Comparison of ENCODE assay signal across 12 cellular contexts in genomic region chr12:75289678-75290200, GRCh38. TPM values are rescaled to one million over a fixed set of nuclear protein-coding genes. Genes with fewer than 3 reads are reported as not detected.
DNase-seq lines count a peak whose midpoint lies in the region; ATAC-seq, FAIRE-seq and TF ChIP-seq lines count a peak whose summit lies in the region.
"Had no signal": no experiment of that assay in that cellular context is flagged by ENCODE, and none has a peak within 500 bp of the region (broad histone marks: within the 10 kb centered on the region; RNA-seq: fewer than 3 reads in every experiment).

No MANE protein-coding gene starts in this region.

- H3K9ac ChIP-seq in HepG2 (ENCODE audit: insufficient read depth, low read depth, low read length), result no peak overlapping the region

- no peak for TF ChIP-seq RAD21 in HepG2 (CRISPR knock-in tag; IDR thresholded peaks at IDR 0.05)

- intact Hi-C loops in HepG2 (cut with micrococcal nuclease; ENCODE audit: unreplicated experiment), result loop anchor here (1.0 kb wide), 1 partner anchor 486 kb away; no protein-coding TSS in a partner anchor
- intact Hi-C loops in right lobe of liver (cut with DNase I), result no loop called here
- intact Hi-C loops in lower lobe of right lung (cut with DNase I), result no loop called here

- BruUV-seq in HepG2 (replicated peaks; lab: Mats Ljungman, UMichigan), result no TSS peak

- TF ChIP-seq POLR2A in HepG2 (IDR thresholded peaks at IDR 0.05; ENCODE audit: insufficient read depth in 1 of 2, low read depth in 2 of 2, low read length in 2 of 2) (no peak), right lobe of liver (IDR thresholded peaks at IDR 0.05) (no peak)

- POLR2A ChIA-PET in HepG2 (lab: Yijun Ruan, JAX), result no interaction called here

- DNase-seq in HepG2 (ENCODE audit: low spot score) (no peak), right lobe of liver (no peak), RPMI7951 (ENCODE audit: low read depth) (peak; percentile 2), fibroblast of the conjunctiva (ENCODE audit: low read depth) (peak; percentile 3), globus pallidus (ENCODE audit: low spot score) (no peak), lower lobe of right lung (no peak)
- no peak for DNase-seq in activated naive CD4-positive, alpha-beta T cell treated with anti-CD3 and anti-CD28 coated beads, Interleukin-2, amount 50 U/mL, for 16 hours
- DNase-seq: CD8-positive, alpha-beta memory T cell; NK-92 treated with Interleukin-12 subunit alpha and Interleukin-12 subunit beta, amount 100 ng/mL, for 24 hours had no signal

- H3K27me3 ChIP-seq in HepG2 (ENCODE audit: control insufficient read depth in 1 of 2, insufficient read depth in 2 of 2, low read length in 2 of 2) (no peaks in the 10 kb centered on the region), right lobe of liver (no peaks in the 10 kb centered on the region), lower lobe of right lung (ENCODE audit: low read depth) (no peaks in the 10 kb centered on the region)

- no peak for TF ChIP-seq CTCF in HepG2 (CRISPR knock-in tag; IDR thresholded peaks at IDR 0.05)
- TF ChIP-seq CTCF in right lobe of liver (IDR thresholded peaks at IDR 0.05), result peak in 1 of 4 donors; percentile 10
- TF ChIP-seq CTCF in lower lobe of right lung (IDR thresholded peaks at IDR 0.05), result no peak

- H3K9me3 ChIP-seq in HepG2 (ENCODE audit: low read length) (no peaks in the 10 kb centered on the region), right lobe of liver (no peaks in the 10 kb centered on the region), lower lobe of right lung (no peaks in the 10 kb centered on the region)

- H3K27ac ChIP-seq in HepG2 (ENCODE audit: extremely low read length, insufficient read depth, low read length), result no peak overlapping the region
- no peak overlapping the region for H3K27ac ChIP-seq in right lobe of liver
- H3K27ac ChIP-seq in lower lobe of right lung, result no peak overlapping the region

- no peaks in the 10 kb centered on the region for H3K4me1 ChIP-seq in HepG2 (ENCODE audit: insufficient read depth, low read length)
- no peaks in the 10 kb centered on the region for H3K4me1 ChIP-seq in right lobe of liver
- H3K4me1 ChIP-seq in lower lobe of right lung, result no peaks in the 10 kb centered on the region

- WGBS in HepG2 (ENCODE audit: low lambda C conversion rate), result 19% methylated on average over 2 of the region's 2 CpGs
- 91% methylated on average over 2 of the region's 2 CpGs for WGBS in right lobe of liver (ENCODE audit: insufficient coverage, low coverage, low lambda C conversion rate, missing lambda C conversion rate)

- CTCF ChIA-PET in HepG2 (lab: Yijun Ruan, JAX; ENCODE audit: low intra/inter-chr PET ratio, low total read pairs), result no interaction called here

- H3K4me3 ChIP-seq in HepG2 (replicated peaks in 1 of 3; ENCODE audit: insufficient read depth in 1 of 3, low read depth in 2 of 3, low read length in 3 of 3) (no peak overlapping the region), right lobe of liver (no peak overlapping the region), lower lobe of right lung (no peak overlapping the region)

- FAIRE-seq in HepG2 (lab: Jason Lieb, UNC), result no peak

- no peak for TF ChIP-seq EP300 in HepG2 (IDR thresholded peaks at IDR 0.05; ENCODE audit: low read depth in 2 of 2, low read length in 2 of 2)
- TF ChIP-seq EP300 in HepG2 (CRISPR knock-in tag; IDR thresholded peaks at IDR 0.05; ENCODE audit: borderline replicate concordance), result no peak

- no peak overlapping the region for H2AFZ ChIP-seq in HepG2 (ENCODE audit: low read length)

- H3K4me2 ChIP-seq in HepG2 (ENCODE audit: low read depth, low read length), result no peak overlapping the region

- H3K36me3 ChIP-seq in HepG2 (replicated peaks in 1 of 2; ENCODE audit: control insufficient read depth in 1 of 2, insufficient read depth in 2 of 2, low read length in 2 of 2), result no peaks in the 10 kb centered on the region
- H3K36me3 ChIP-seq in right lobe of liver, result no peaks in the 10 kb centered on the region
- H3K36me3 ChIP-seq in lower lobe of right lung, result no peaks in the 10 kb centered on the region

- in situ Hi-C loops in HepG2 (cut with HindIII; ENCODE audit: extremely low pct_ligation_motif_present, low pct_unique_long_range_greater_than_20kb), result no loop called here

- H3K79me2 ChIP-seq in HepG2 (ENCODE audit: insufficient read depth, low read length), result no peaks in the 10 kb centered on the region

- ATAC-seq in HepG2, result no peak
- no peak for ATAC-seq in right lobe of liver
- no peak for ATAC-seq in lower lobe of right lung
- no peak for ATAC-seq in GM18907 (IDR thresholded peaks at IDR 0.05; ENCODE audit: unreplicated experiment)

- H4K20me1 ChIP-seq in HepG2 (ENCODE audit: insufficient read depth, low read length), result no peaks in the 10 kb centered on the region; the same call in 1 of the 2 replicates

TF ChIP-seq in HepG2, 621 proteins besides CTCF, POLR2A, EP300 and RAD21:
- TF ChIP-seq ZNF75D (CRISPR knock-in tag; IDR thresholded peaks at IDR 0.05; ENCODE audit: borderline replicate concordance) (no peak), SIX4 (CRISPR knock-in tag; IDR thresholded peaks at IDR 0.05) (no peak), ZNF605 (CRISPR knock-in tag; IDR thresholded peaks at IDR 0.05) (no peak), STAG1 (CRISPR knock-in tag; IDR thresholded peaks at IDR 0.05) (peak; percentile 35; the same call in 1 of the 2 replicates), ZSCAN25 (CRISPR knock-in tag; IDR thresholded peaks at IDR 0.05) (no peak), NR2C2 (CRISPR knock-in tag; IDR thresholded peaks at IDR 0.05; ENCODE audit: borderline replicate concordance) (no peak)

RNA-seq across cellular contexts. Expression of gene CAPS2, which starts 40.4 kb away (rescaled TPM):
- total RNA-seq in HepG2 (2016; rRNA removed; fragmentation: Illumina TruSeq; extraction: Trizol), result not detected in 2 replicates
- not detected in 2 replicates for total RNA-seq in HepG2 (2016; cell fraction: cytosol; rRNA removed; fragmentation: Illumina TruSeq; extraction: Trizol; ENCODE audit: low read depth)
- not detected in 2 replicates for total RNA-seq in HepG2 (2016; cell fraction: insoluble cytoplasmic fraction; rRNA removed; fragmentation: Illumina TruSeq; extraction: Trizol)
- total RNA-seq in HepG2 (2016; cell fraction: membrane; rRNA removed; fragmentation: Illumina TruSeq; extraction: Trizol), result 0.25 TPM in 1 of 2 replicates, not detected in the other
- total RNA-seq in HepG2 (2016; cell fraction: nucleus; rRNA removed; fragmentation: Illumina TruSeq; extraction: Trizol), result not detected in 2 replicates
- polyA plus RNA-seq in HepG2 (2011; rRNA removed), result 0.11 TPM in 1 of 2 replicates, not detected in the other
- polyA plus RNA-seq in HepG2 (2011; cell fraction: cytosol; rRNA removed), result not detected in 2 replicates
- not detected in 2 replicates for polyA plus RNA-seq in HepG2 (2011; cell fraction: nucleus; rRNA removed)
- not detected in 2 replicates for polyA plus RNA-seq in HepG2 (2012)
- polyA plus RNA-seq in HepG2 (2016; cell fraction: cytosol; fragmentation: Illumina TruSeq; extraction: Trizol; ENCODE audit: low read depth), result not detected in 2 replicates
- not detected in 2 replicates for polyA plus RNA-seq in HepG2 (2016; cell fraction: insoluble cytoplasmic fraction; fragmentation: Illumina TruSeq; extraction: Trizol; ENCODE audit: low read depth)
- not detected in 2 replicates for polyA plus RNA-seq in HepG2 (2016; cell fraction: membrane; fragmentation: Illumina TruSeq; extraction: Trizol; ENCODE audit: low read depth)
- polyA plus RNA-seq in HepG2 (2016; cell fraction: nucleus; fragmentation: Illumina TruSeq; extraction: Trizol; ENCODE audit: insufficient read depth, low read depth), result not detected in 2 replicates
- 0.24 and 4.0 TPM in 2 replicates for polyA minus RNA-seq in HepG2 (2011; rRNA and poly(A)+ RNA removed; ENCODE audit: low replicate concordance)
- not detected in 2 replicates for polyA minus RNA-seq in HepG2 (2011; cell fraction: cytosol; rRNA and poly(A)+ RNA removed)
- not detected in 2 replicates for polyA minus RNA-seq in HepG2 (2011; cell fraction: nucleus; rRNA and poly(A)+ RNA removed)
- 1 to 10 TPM; 2.3 to 6.9 (median 2.5) TPM for total RNA-seq in right lobe of liver
- 3.0 and 3.3 TPM in 2 replicates for total RNA-seq in RPMI7951 (2014; rRNA removed; shearing (Covaris generic))
- 12.1 TPM for total RNA-seq in lower lobe of right lung

RNA-seq across cellular contexts. Expression of gene GLIPR1L1, which starts 44.7 kb away (rescaled TPM):
- total RNA-seq in HepG2 (2016; rRNA removed; fragmentation: Illumina TruSeq; extraction: Trizol) (not detected in 2 replicates), right lobe of liver (not detected), lower lobe of right lung (not detected)
- total RNA-seq in HepG2 (2016; cell fraction: cytosol; rRNA removed; fragmentation: Illumina TruSeq; extraction: Trizol; ENCODE audit: low read depth), result not detected in 2 replicates
- not detected in 2 replicates for total RNA-seq in HepG2 (2016; cell fraction: insoluble cytoplasmic fraction; rRNA removed; fragmentation: Illumina TruSeq; extraction: Trizol)
- not detected in 2 replicates for total RNA-seq in HepG2 (2016; cell fraction: membrane; rRNA removed; fragmentation: Illumina TruSeq; extraction: Trizol)
- not detected in 2 replicates for total RNA-seq in HepG2 (2016; cell fraction: nucleus; rRNA removed; fragmentation: Illumina TruSeq; extraction: Trizol)
- polyA plus RNA-seq in HepG2 (2011; rRNA removed), result not detected in 2 replicates
- polyA plus RNA-seq in HepG2 (2011; cell fraction: cytosol; rRNA removed), result not detected in 2 replicates
- polyA plus RNA-seq in HepG2 (2011; cell fraction: nucleus; rRNA removed), result not detected in 2 replicates
- polyA plus RNA-seq in HepG2 (2012), result not detected in 2 replicates
- polyA plus RNA-seq in HepG2 (2016; cell fraction: cytosol; fragmentation: Illumina TruSeq; extraction: Trizol; ENCODE audit: low read depth), result not detected in 2 replicates
- not detected in 2 replicates for polyA plus RNA-seq in HepG2 (2016; cell fraction: insoluble cytoplasmic fraction; fragmentation: Illumina TruSeq; extraction: Trizol; ENCODE audit: low read depth)
- polyA plus RNA-seq in HepG2 (2016; cell fraction: membrane; fragmentation: Illumina TruSeq; extraction: Trizol; ENCODE audit: low read depth), result not detected in 2 replicates
- polyA plus RNA-seq in HepG2 (2016; cell fraction: nucleus; fragmentation: Illumina TruSeq; extraction: Trizol; ENCODE audit: insufficient read depth, low read depth), result not detected in 2 replicates
- not detected in 2 replicates for polyA minus RNA-seq in HepG2 (2011; rRNA and poly(A)+ RNA removed; ENCODE audit: low replicate concordance)
- not detected in 2 replicates for polyA minus RNA-seq in HepG2 (2011; cell fraction: cytosol; rRNA and poly(A)+ RNA removed)
- not detected in 2 replicates for polyA minus RNA-seq in HepG2 (2011; cell fraction: nucleus; rRNA and poly(A)+ RNA removed)
- not detected in 2 replicates for total RNA-seq in RPMI7951 (2014; rRNA removed; shearing (Covaris generic))
- total RNA-seq: activated CD8-positive, alpha-beta memory T cell treated with anti-CD3 and anti-CD28 coated beads for 36 hours; CD8-positive, alpha-beta memory T cell; dermis microvascular lymphatic vessel endothelial cell had no signal
- polyA plus RNA-seq: CD8-positive, alpha-beta memory T cell had no signal

Comparison
In these comparisons a context has a peak if more than half of its experiments do, and no peak if none do; other contexts are left out.
1. DNase-seq: peak in RPMI7951 (single experiment) and fibroblast of the conjunctiva (single experiment); none in HepG2 (single experiment), right lobe of liver (0 of 3), activated naive CD4-positive, alpha-beta T cell treated with anti-CD3 and anti-CD28 coated beads, Interleukin-2, amount 50 U/mL, for 16 hours (single experiment), globus pallidus (single experiment) and lower lobe of right lung (single experiment).